In the genomic region with DNA sequence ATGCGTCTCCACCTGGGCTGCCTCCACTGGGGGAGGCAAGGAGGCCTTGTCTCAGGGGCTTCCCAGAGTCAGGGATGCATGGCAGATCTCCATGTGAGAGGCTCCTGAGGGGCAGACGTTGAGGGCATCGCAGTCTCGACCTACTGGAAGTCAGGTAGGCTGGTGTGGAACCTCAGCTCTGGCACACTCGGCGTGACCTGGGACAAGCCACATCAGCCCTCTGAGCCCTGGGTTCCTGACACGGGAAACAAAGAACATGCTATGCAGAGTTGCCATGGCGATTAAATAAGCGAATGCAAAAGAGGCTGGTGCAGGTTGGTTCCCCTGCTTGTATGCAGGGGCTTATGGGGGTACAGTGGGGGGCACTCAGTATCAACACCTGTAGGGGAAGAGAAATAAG, we compare ENCODE assay signal across 23 cellular contexts.
"Had no signal": no experiment of that assay in that cellular context is flagged by ENCODE, and none has a peak within 500 bp of the region (broad histone marks: within the 10 kb centered on the region; RNA-seq: fewer than 3 reads in every experiment).

No MANE protein-coding gene starts in this region.

- DNase-seq: activated B cell treated with CpG ODN at 0.5 μM for 24 hours; activated CD4-positive, alpha-beta T cell treated with anti-CD3 and anti-CD28 coated beads for 36 hours; activated CD4-positive, alpha-beta T cell treated with anti-CD3 and anti-CD28 coated beads, Interleukin-2, amount 50 U/mL, for 4 hours; activated CD8-positive, alpha-beta memory T cell treated with anti-CD3 and anti-CD28 coated beads for 24 hours; activated CD8-positive, alpha-beta memory T cell treated with anti-CD3 and anti-CD28 coated beads, Interleukin-2, amount 50 U/mL, for 4 hours; activated naive CD4-positive, alpha-beta T cell treated with Interleukin-2 at 50 U/mL for 16 hours; activated naive CD8-positive, alpha-beta T cell treated with anti-CD3 and anti-CD28 coated beads for 36 hours; activated T-cell treated with anti-CD3 and anti-CD28 coated beads, Interleukin-2, amount 50 U/mL, for 24 hours; effector CD4-positive, alpha-beta T cell; erythroblast; foreskin fibroblast; immature natural killer cell; mammary epithelial cell; nephron progenitor cell; spleen; stimulated activated CD4-positive, alpha-beta T cell treated with anti-CD3 and anti-CD28 coated beads, Interleukin-4, amount 100 ng/mL, for 1 hour; stimulated activated naive CD8-positive, alpha-beta T cell treated with anti-CD3 and anti-CD28 coated beads, Interleukin-15, Interleukin-2, amounts not matched to agents 100 U/mL and 50 U/mL, for 24 hours; T-helper 9 cell had no signal

- H3K36me3 ChIP-seq: left ventricle myocardium inferior, right atrium auricular region, spleen, tibial artery had no signal

- H3K4me1 Mint-ChIP-seq: activated B cell treated with CpG ODN at 0.5 μM for 24 hours; activated CD4-positive, alpha-beta T cell treated with anti-CD3 and anti-CD28 coated beads for 36 hours; activated naive CD8-positive, alpha-beta T cell treated with anti-CD3 and anti-CD28 coated beads for 36 hours; immature natural killer cell had no signal

- H3K4me3 Mint-ChIP-seq: activated B cell treated with CpG ODN at 0.5 μM for 24 hours; activated CD4-positive, alpha-beta T cell treated with anti-CD3 and anti-CD28 coated beads for 36 hours; activated naive CD8-positive, alpha-beta T cell treated with anti-CD3 and anti-CD28 coated beads for 36 hours; activated T-cell treated with anti-CD3 and anti-CD28 coated beads, Interleukin-2, amount 50 U/mL, for 24 hours; dendritic cell treated with granulocyte-macrophage colony-stimulating factor and Interleukin-4, amounts not matched to agents 40 ng/mL and 50 ng/mL, for 4 days; immature natural killer cell had no signal

- H3K36me3 Mint-ChIP-seq: activated naive CD8-positive, alpha-beta T cell treated with anti-CD3 and anti-CD28 coated beads for 36 hours; immature natural killer cell had no signal

- H3K27ac ChIP-seq: left ventricle myocardium inferior, right atrium auricular region, spleen had no signal

- H3K27ac Mint-ChIP-seq: activated B cell treated with CpG ODN at 0.5 μM for 24 hours; activated CD4-positive, alpha-beta T cell treated with anti-CD3 and anti-CD28 coated beads for 36 hours; activated naive CD8-positive, alpha-beta T cell treated with anti-CD3 and anti-CD28 coated beads for 36 hours; activated T-cell treated with anti-CD3 and anti-CD28 coated beads, Interleukin-2, amount 50 U/mL, for 24 hours; activated T-helper 2 cell treated with anti-CD3 and anti-CD28 coated beads, Interferon-gamma antibody, Interleukin-2, Interleukin-4, amounts not matched to agents 10 μg/mL and 5 μg/mL and 100 μg/mL, durations not matched to agents 14 hours and 24 hours and 36 hours; dendritic cell treated with granulocyte-macrophage colony-stimulating factor and Interleukin-4, amounts not matched to agents 40 ng/mL and 50 ng/mL, for 4 days; immature natural killer cell; nephron progenitor cell had no signal

- H3K9me3 Mint-ChIP-seq: activated B cell treated with CpG ODN at 0.5 μM for 24 hours; activated naive CD8-positive, alpha-beta T cell treated with anti-CD3 and anti-CD28 coated beads for 36 hours; activated T-cell treated with anti-CD3 and anti-CD28 coated beads, Interleukin-2, amount 50 U/mL, for 24 hours; activated T-helper 2 cell treated with anti-CD3 and anti-CD28 coated beads, Interferon-gamma antibody, Interleukin-2, Interleukin-4, amounts not matched to agents 10 μg/mL and 5 μg/mL and 100 μg/mL, durations not matched to agents 14 hours and 24 hours and 36 hours; dendritic cell treated with granulocyte-macrophage colony-stimulating factor and Interleukin-4, amounts not matched to agents 40 ng/mL and 50 ng/mL, for 4 days; immature natural killer cell; nephron progenitor cell had no signal

- H3K27me3 ChIP-seq: right atrium auricular region, tibial artery had no signal

- H3K9me3 ChIP-seq: left ventricle myocardium inferior, right atrium auricular region, spleen, tibial artery had no signal

- H3K4me3 ChIP-seq: left ventricle myocardium inferior, right atrium auricular region, spleen had no signal

- H3K4me1 ChIP-seq: spleen had no signal
